Comparison of ENCODE assay signal across 18 cellular contexts in the genomic region with DNA sequence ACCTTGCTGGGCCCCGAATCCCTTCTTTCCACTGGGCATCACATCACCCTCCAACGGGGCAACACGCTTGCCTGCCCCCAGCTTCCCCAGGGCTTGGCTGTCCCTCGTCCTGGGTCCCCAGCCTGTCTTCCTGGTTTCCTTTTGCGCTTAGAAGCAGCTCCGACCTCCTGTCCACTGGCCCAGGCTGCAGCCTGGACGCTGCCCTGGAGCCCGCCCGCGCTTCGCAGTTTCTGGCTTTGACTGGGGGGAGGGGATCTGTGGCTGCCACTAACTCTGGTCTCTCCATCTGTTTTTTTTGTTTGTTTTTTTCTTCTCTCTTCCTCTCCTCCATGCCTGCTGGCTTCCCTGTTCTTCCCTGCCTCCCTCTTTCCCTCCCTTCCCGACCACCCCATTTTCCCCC. TPM values are rescaled to one million over a fixed set of nuclear protein-coding genes. Genes with fewer than 3 reads are reported as not detected.
DNase-seq lines count a peak whose midpoint lies in the region; ATAC-seq, FAIRE-seq and TF ChIP-seq lines count a peak whose summit lies in the region.
"Had no signal": no experiment of that assay in that cellular context is flagged by ENCODE, and none has a peak within 500 bp of the region (broad histone marks: within the 10 kb centered on the region; RNA-seq: fewer than 3 reads in every experiment).

No MANE protein-coding gene starts in this region.

- H3K79me2 ChIP-seq in hepatocyte, result no peaks in the 10 kb centered on the region

- intact Hi-C loops in CD4-positive, alpha-beta T cell (cut with DNase I, micrococcal nuclease), result loop anchor here in 1 of 2 experiments (5.0 kb wide), 1 partner anchor 40 kb away; no protein-coding TSS in a partner anchor
- intact Hi-C loops in posterior vena cava (cut with DNase I), result loop anchor here in 1 of 2 donors (2.0 kb wide), 1 partner anchor 60 kb away; no protein-coding TSS in a partner anchor

- TF ChIP-seq CTCF in CD4-positive, alpha-beta T cell (IDR thresholded peaks at IDR 0.05), result no peak
- TF ChIP-seq CTCF in hepatocyte (IDR thresholded peaks at IDR 0.05; ENCODE audit: poor library complexity), result no peak

- H3K36me3 ChIP-seq in KOPT-K1 (ENCODE audit: insufficient read depth, low read length) (peaks cover 64% of the 10 kb centered on the region), hepatocyte (replicated peaks; ENCODE audit: insufficient read depth, low read depth) (no peaks in the 10 kb centered on the region)

- peak overlapping the region; percentile 80 for H3K27ac Mint-ChIP-seq in CD4-positive, alpha-beta T cell
- no peak overlapping the region for H3K27ac Mint-ChIP-seq in activated T-cell treated with anti-CD3 and anti-CD28 coated beads, Interleukin-2, amount 50 U/mL, for 72 hours

- no peak overlapping the region for H3K4me2 ChIP-seq in hepatocyte

- 84% methylated on average over 12 of the region's 12 CpGs for WGBS in hepatocyte (ENCODE audit: low lambda C conversion rate, missing lambda C conversion rate)

- no peak overlapping the region for H3K27ac ChIP-seq in CD4-positive, alpha-beta T cell (ENCODE audit: low read depth, low read length)
- H3K27ac ChIP-seq in KOPT-K1 (ENCODE audit: low read depth, low read length, poor library complexity, severe bottlenecking) (peak overlapping the region; percentile 35), hepatocyte (peak overlapping the region; percentile 89)

- H3K27me3 ChIP-seq in CD4-positive, alpha-beta T cell (ENCODE audit: control insufficient read depth, insufficient read depth, low read length), result no peaks in the 10 kb centered on the region
- H3K27me3 ChIP-seq in hepatocyte, result no peaks in the 10 kb centered on the region

- POLR2A ChIA-PET in CD4-positive, alpha-beta T cell (lab: Charles Lee), result interaction anchor here (2.3 to 7.9 kb wide), 3 partner anchors 10 to 61 kb away, joined by 11 to 82 read pairs (median 13); no protein-coding TSS in a partner anchor

- peaks cover 65% of the 10 kb centered on the region for H3K36me3 Mint-ChIP-seq in CD4-positive, alpha-beta T cell (ENCODE audit: low read depth)
- H3K36me3 Mint-ChIP-seq in activated T-cell treated with anti-CD3 and anti-CD28 coated beads, Interleukin-2, amount 50 U/mL, for 72 hours (ENCODE audit: insufficient read depth in 2 of 2), result peaks cover 6 to 17% of the 10 kb centered on the region in 2 donors

- H3K4me3 Mint-ChIP-seq in CD4-positive, alpha-beta T cell, result no peak overlapping the region
- no peak overlapping the region for H3K4me3 Mint-ChIP-seq in activated T-cell treated with anti-CD3 and anti-CD28 coated beads, Interleukin-2, amount 50 U/mL, for 72 hours
- H3K4me3 Mint-ChIP-seq: activated CD4-positive, alpha-beta T cell treated with anti-CD3 and anti-CD28 coated beads, Interleukin-2, amount 10 ng/mL, durations not matched to agents 7 days and 5 days; T-helper 1 cell treated with Interleukin-12 subunit alpha and Interleukin-12 subunit beta and Interleukin-4 antibody, amounts not matched to agents 30 μg/mL and 1 μg/mL, for 36 hours had no signal

- H3K4me3 ChIP-seq in hepatocyte, result no peak overlapping the region
- H3K4me3 ChIP-seq: mucosa of descending colon had no signal

- H3K4me1 ChIP-seq in hepatocyte (ENCODE audit: insufficient read depth), result peaks cover 23% of the 10 kb centered on the region

- DNase-seq in CD4-positive, alpha-beta T cell, result no peak
- DNase-seq in hepatocyte (ENCODE audit: low spot score), result no peak
- peak; percentile 77 for DNase-seq in posterior vena cava (ENCODE audit: low spot score)
- no peak for DNase-seq in HTR-8/SVneo (ENCODE audit: insufficient read length, low spot score)
- no peak for DNase-seq in activated T-cell treated with anti-CD3 and anti-CD28 coated beads, Interleukin-2, amount 50 U/mL, for 72 hours
- DNase-seq in SIG-M5 treated with dmso at 0.1 percent for 504 hours (lab: John Stamatoyannopoulos, UW; ENCODE audit: unreplicated experiment), result no peak
- DNase-seq: activated CD4-positive, alpha-beta T cell treated with anti-CD3 and anti-CD28 coated beads, Interleukin-2, amount 10 ng/mL, durations not matched to agents 7 days and 5 days; activated gamma-delta T cell; foreskin melanocyte; mucosa of descending colon; NCI-H1417; NCI-H510A had no signal

- no peaks in the 10 kb centered on the region for H3K9me3 Mint-ChIP-seq in CD4-positive, alpha-beta T cell
- no peaks in the 10 kb centered on the region for H3K9me3 Mint-ChIP-seq in activated T-cell treated with anti-CD3 and anti-CD28 coated beads, Interleukin-2, amount 50 U/mL, for 72 hours
- H3K9me3 Mint-ChIP-seq: activated CD4-positive, alpha-beta T cell treated with anti-CD3 and anti-CD28 coated beads, Interleukin-2, amount 10 ng/mL, durations not matched to agents 7 days and 5 days; T-helper 1 cell treated with Interleukin-12 subunit alpha and Interleukin-12 subunit beta and Interleukin-4 antibody, amounts not matched to agents 30 μg/mL and 1 μg/mL, for 36 hours had no signal

- H3K27me3 Mint-ChIP-seq in CD4-positive, alpha-beta T cell, result no peaks in the 10 kb centered on the region
- no peaks in the 10 kb centered on the region for H3K27me3 Mint-ChIP-seq in activated T-cell treated with anti-CD3 and anti-CD28 coated beads, Interleukin-2, amount 50 U/mL, for 72 hours (ENCODE audit: low read depth)
- H3K27me3 Mint-ChIP-seq: activated CD4-positive, alpha-beta T cell treated with anti-CD3 and anti-CD28 coated beads, Interleukin-2, amount 10 ng/mL, durations not matched to agents 7 days and 5 days had no signal

- FAIRE-seq in HTR-8/SVneo (lab: Jason Lieb, UNC), result no peak
- FAIRE-seq: endometrium, urothelium cell line had no signal

- ATAC-seq in CD4-positive, alpha-beta T cell (ENCODE audit: poor library complexity), result no peak
- ATAC-seq in HG03280 (IDR thresholded peaks at IDR 0.05; ENCODE audit: unreplicated experiment), result no peak
- ATAC-seq in activated T-cell treated with anti-CD3 and anti-CD28 coated beads, Interleukin-2, amount 50 U/mL, for 72 hours (replicated peaks in 1 of 2), result no peak
- ATAC-seq: mucosa of descending colon had no signal

- CTCF ChIA-PET in CD4-positive, alpha-beta T cell (lab: Charles Lee), result interaction anchor here (1.2 kb wide), 1 partner anchor 61 kb away, joined by 3 read pairs; no protein-coding TSS in a partner anchor

- no peaks in the 10 kb centered on the region for H4K20me1 ChIP-seq in hepatocyte (ENCODE audit: insufficient read depth, poor library complexity, severe bottlenecking)

- no peak overlapping the region for H2AFZ ChIP-seq in hepatocyte

- H3K4me1 Mint-ChIP-seq in CD4-positive, alpha-beta T cell (ENCODE audit: low read depth), result peaks cover 25% of the 10 kb centered on the region
- H3K4me1 Mint-ChIP-seq in activated T-cell treated with anti-CD3 and anti-CD28 coated beads, Interleukin-2, amount 50 U/mL, for 72 hours (ENCODE audit: low read depth), result peaks cover 31% of the 10 kb centered on the region

- no peaks in the 10 kb centered on the region for H3K9me2 ChIP-seq in hepatocyte (replicated peaks; ENCODE audit: insufficient read depth)

- H3K9me3 ChIP-seq in CD4-positive, alpha-beta T cell (ENCODE audit: control insufficient read depth, low read length), result no peaks in the 10 kb centered on the region
- no peaks in the 10 kb centered on the region for H3K9me3 ChIP-seq in KOPT-K1 (ENCODE audit: insufficient read depth, low read length, poor library complexity, severe bottlenecking)
- no peaks in the 10 kb centered on the region for H3K9me3 ChIP-seq in hepatocyte (ENCODE audit: low read depth)
- H3K9me3 ChIP-seq: mucosa of descending colon had no signal

RNA-seq across cellular contexts. Expression of a gene that starts 11.7 kb away (rescaled TPM):
- 100 to 1,000 TPM; 464 to 491 TPM for total RNA-seq in CD4-positive, alpha-beta T cell
- 112 and 149 TPM in 2 replicates for total RNA-seq in hepatocyte
- polyA plus RNA-seq in hepatocyte, result 120 and 129 TPM in 2 replicates
- 100 to 1,000 TPM; 139 to 154 TPM for total RNA-seq in posterior vena cava
- total RNA-seq in activated T-cell treated with anti-CD3 and anti-CD28 coated beads, Interleukin-2, amount 50 U/mL, for 72 hours, result 100 to 1,000 TPM; 297 to 311 TPM

RNA-seq across cellular contexts. Expression of a gene that starts 17.1 kb away (rescaled TPM):
- total RNA-seq in CD4-positive, alpha-beta T cell, result 100 to 1,000 TPM; 151 to 168 TPM
- total RNA-seq in hepatocyte, result 37.2 and 44.4 TPM in 2 replicates
- polyA plus RNA-seq in hepatocyte, result 91.3 and 100 TPM in 2 replicates
- 100 to 1,000 TPM in 1 of 2 donors, 10 to 100 TPM in 1; 72.2 to 108 TPM for total RNA-seq in posterior vena cava
- 100 to 1,000 TPM; 131 to 148 TPM for total RNA-seq in activated T-cell treated with anti-CD3 and anti-CD28 coated beads, Interleukin-2, amount 50 U/mL, for 72 hours

RNA-seq across cellular contexts. Expression of a gene that starts 55.4 kb away (rescaled TPM):
- under 1 TPM in 1 of 2 experiments, not detected in 1; 0.77 TPM for total RNA-seq in CD4-positive, alpha-beta T cell
- total RNA-seq in hepatocyte (63.7 and 66.5 TPM in 2 replicates), posterior vena cava (not detected)
- polyA plus RNA-seq in hepatocyte, result 67.4 and 69.4 TPM in 2 replicates
- not detected for total RNA-seq in activated T-cell treated with anti-CD3 and anti-CD28 coated beads, Interleukin-2, amount 50 U/mL, for 72 hours
- total RNA-seq: activated CD4-positive, alpha-beta T cell treated with anti-CD3 and anti-CD28 coated beads, Interleukin-2, amount 10 ng/mL, durations not matched to agents 7 days and 5 days; pulmonary artery endothelial cell had no signal

RNA-seq across cellular contexts. Expression of a gene that starts 58.8 kb away (rescaled TPM):
- total RNA-seq in CD4-positive, alpha-beta T cell, result 10 to 100 TPM; 48.6 to 53.3 TPM
- total RNA-seq in hepatocyte (19.5 and 21.7 TPM in 2 replicates), posterior vena cava (10 to 100 TPM; 24.9 to 27.6 TPM)
- polyA plus RNA-seq in hepatocyte, result 52.8 and 67.7 TPM in 2 replicates
- 10 to 100 TPM; 48.9 to 49.5 TPM for total RNA-seq in activated T-cell treated with anti-CD3 and anti-CD28 coated beads, Interleukin-2, amount 50 U/mL, for 72 hours

Comparison
In these comparisons a context has a peak if more than half of its experiments do, and no peak if none do; other contexts are left out.
1. RNA of a gene that starts 55.4 kb away (total RNA-seq): 63.7 to 66.5 TPM in hepatocyte; 0.77 TPM in CD4-positive, alpha-beta T cell, not detected in activated T-cell treated with anti-CD3 and anti-CD28 coated beads, Interleukin-2, amount 50 U/mL, for 72 hours and not detected in posterior vena cava; every median in the first group is over 10 times any median in the second.